In the genomic region with DNA sequence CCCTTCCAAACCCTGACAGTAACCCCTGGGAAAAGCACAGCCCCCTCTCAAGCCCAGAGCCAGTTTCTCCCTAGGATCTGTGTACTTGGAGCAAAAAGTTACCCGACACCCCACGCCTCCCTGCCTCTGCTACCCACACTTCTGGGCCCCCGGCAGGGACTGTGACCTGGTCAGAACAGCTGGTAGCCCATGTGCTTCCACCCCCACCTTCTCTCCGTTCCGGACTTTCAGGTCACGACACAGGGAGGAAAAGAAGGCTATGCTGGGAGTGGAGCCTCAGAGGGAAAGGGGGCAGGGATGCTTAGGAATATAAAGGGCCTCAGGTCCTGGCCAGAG, we compare ENCODE assay signal across 30 cellular contexts. TPM values are rescaled to one million over a fixed set of nuclear protein-coding genes. Genes with fewer than 3 reads are reported as not detected.
"Had no signal": no experiment of that assay in that cellular context is flagged by ENCODE, and none has a peak within 500 bp of the region (broad histone marks: within the 10 kb centered on the region; RNA-seq: fewer than 3 reads in every experiment).

No MANE protein-coding gene starts in this region.

- H3K27me3 ChIP-seq: right atrium auricular region had no signal

- H3K36me3 ChIP-seq: heart left ventricle, neutrophil, right atrium auricular region, stomach, thoracic aorta, transverse colon had no signal

- DNase-seq: effector CD4-positive, alpha-beta T cell; endodermal cell; erythroblast; hippocampal formation; left colon; mucosa of descending colon; small intestine; stimulated activated CD4-positive, alpha-beta T cell treated with anti-CD3 and anti-CD28 coated beads, Interleukin-12 subunit alpha, Interleukin-12 subunit beta, amount 100 ng/mL, for 4 hours; stimulated activated naive CD4-positive, alpha-beta T cell; stomach; substantia nigra; transverse colon had no signal

- ATAC-seq: heart left ventricle; left colon; mucosa of descending colon; natural killer cell treated with Interleukin-12 subunit alpha and Interleukin-12 subunit beta and Interleukin-15 and Interleukin-18, amount 100 ng/mL, for 72 hours had no signal

- H3K27ac ChIP-seq: coronary artery, heart left ventricle, neutrophil, right atrium auricular region, stomach, thoracic aorta, transverse colon had no signal

- H3K4me3 ChIP-seq: coronary artery, heart left ventricle, mucosa of descending colon, right atrium auricular region, stomach, thoracic aorta, transverse colon had no signal

- H3K9me3 ChIP-seq: heart left ventricle, mucosa of descending colon, neutrophil, right atrium auricular region, stomach, thoracic aorta, transverse colon had no signal

RNA-seq across cellular contexts. Expression of a gene that starts 6.4 kb away (rescaled TPM):
- total RNA-seq: chondrocyte; dermis microvascular lymphatic vessel endothelial cell; endodermal cell; endothelial cell of umbilical vein; fibroblast of lung; frontal cortex; glomerular endothelial cell; heart left ventricle; kidney epithelial cell; liver; mammary epithelial cell; natural killer cell treated with Interleukin-12 subunit alpha and Interleukin-12 subunit beta and Interleukin-15 and Interleukin-18, amount 100 ng/mL, for 72 hours; osteoblast; pulmonary artery endothelial cell; right atrium auricular region; stomach; thoracic aorta; transverse colon; ureter had no signal
- polyA plus RNA-seq: endothelial cell of umbilical vein, fibroblast of lung, heart left ventricle, liver, mammary epithelial cell, small intestine, stomach had no signal

RNA-seq across cellular contexts. Expression of a gene that starts 17.8 kb away (rescaled TPM):
- total RNA-seq: chondrocyte; dermis microvascular lymphatic vessel endothelial cell; endothelial cell of umbilical vein; frontal cortex; heart left ventricle; kidney epithelial cell; liver; mammary epithelial cell; natural killer cell treated with Interleukin-12 subunit alpha and Interleukin-12 subunit beta and Interleukin-15 and Interleukin-18, amount 100 ng/mL, for 72 hours; osteoblast; pulmonary artery endothelial cell; right atrium auricular region; thoracic aorta; ureter had no signal
- polyA plus RNA-seq: endothelial cell of umbilical vein, fibroblast of lung, heart left ventricle, mammary epithelial cell had no signal
